Comparison of ENCODE assay signal across 22 cellular contexts in the genomic region with DNA sequence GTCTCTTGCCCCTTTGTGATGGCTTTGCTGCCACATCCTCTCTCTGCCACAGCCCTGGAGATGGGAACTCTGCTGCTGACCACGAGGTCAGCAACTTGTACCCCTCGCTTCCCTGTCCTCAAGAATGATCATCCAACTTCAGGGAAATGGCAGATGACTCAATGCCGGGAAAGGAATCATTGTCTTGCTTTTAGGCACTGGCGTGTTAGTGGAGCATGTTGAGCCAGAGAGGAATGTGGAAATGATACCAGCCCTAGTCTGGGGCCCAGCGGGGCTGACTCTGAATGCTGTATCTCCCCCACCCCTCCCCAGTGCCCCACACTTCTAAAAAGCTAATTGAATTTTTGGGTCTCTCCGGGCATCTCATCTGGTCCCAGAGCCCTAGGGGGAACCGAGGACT.
"Had no signal": no experiment of that assay in that cellular context is flagged by ENCODE, and none has a peak within 500 bp of the region (broad histone marks: within the 10 kb centered on the region; RNA-seq: fewer than 3 reads in every experiment).

No MANE protein-coding gene starts in this region.

- H3K4me3 ChIP-seq: ascending aorta, left lung, neural progenitor cell, thyroid gland, uterus had no signal

- H3K9me3 ChIP-seq: ascending aorta, thyroid gland, uterus had no signal

- H3K9ac ChIP-seq: neural progenitor cell had no signal

- H3K4me1 ChIP-seq: left lung, neural progenitor cell, thyroid gland, uterus had no signal

- H3K27me3 ChIP-seq: ascending aorta, left lung, neural progenitor cell, thyroid gland, uterus had no signal

- DNase-seq: activated CD4-positive, alpha-beta T cell treated with anti-CD3 and anti-CD28 coated beads, Interleukin-2, amount 50 U/mL, for 48 hours; activated effector memory CD4-positive, alpha-beta T cell treated with Interleukin-2 at 50 U/mL for 16 hours; activated naive CD4-positive, alpha-beta T cell treated with anti-CD3 and anti-CD28 coated beads, Interleukin-2, amount 50 U/mL, for 16 hours; activated naive CD8-positive, alpha-beta T cell treated with anti-CD3 and anti-CD28 coated beads, Interleukin-2, amount 50 U/mL, for 24 hours; activated T-cell treated with anti-CD3 and anti-CD28 coated beads, Interleukin-2, amount 50 U/mL, for 48 hours; effector memory CD4-positive, alpha-beta T cell; head of caudate nucleus; left lung; mammary epithelial cell; naive thymus-derived CD8-positive, alpha-beta T cell; retina; stimulated activated CD4-positive, alpha-beta T cell treated with anti-CD3 and anti-CD28 coated beads, Interleukin-4, amount 100 ng/mL, for 24 hours; stimulated activated naive CD8-positive, alpha-beta T cell treated with anti-CD3 and anti-CD28 coated beads, Interleukin-15, Interleukin-2, amounts not matched to agents 100 U/mL and 50 U/mL, for 24 hours; substantia nigra; T-helper 1 cell; T-helper 9 cell; thyroid gland; uterus had no signal

- H3K36me3 ChIP-seq: neural progenitor cell, uterus had no signal

- ATAC-seq: activated naive CD8-positive, alpha-beta T cell treated with anti-CD3 and anti-CD28 coated beads, Interleukin-2, amount 50 U/mL, for 24 hours; esophagus mucosa; left lung; naive thymus-derived CD8-positive, alpha-beta T cell; stimulated activated naive CD8-positive, alpha-beta T cell treated with anti-CD3 and anti-CD28 coated beads, Interleukin-15, Interleukin-2, amounts not matched to agents 100 U/mL and 50 U/mL, for 24 hours; WTC11 had no signal

- H3K27ac ChIP-seq: left lung, neural progenitor cell, thyroid gland, uterus had no signal
